ENCODE assay signal across 15 cellular contexts in genomic region chr2:216064014-216064630, GRCh38. TPM values are rescaled to one million over a fixed set of nuclear protein-coding genes. Genes with fewer than 3 reads are reported as not detected.
DNase-seq lines count a peak whose midpoint lies in the region; ATAC-seq and TF ChIP-seq lines count a peak whose summit lies in the region.
"Had no signal": no experiment of that assay in that cellular context is flagged by ENCODE, and none has a peak within 500 bp of the region (broad histone marks: within the 10 kb centered on the region; RNA-seq: fewer than 3 reads in every experiment).

No MANE protein-coding gene starts in this region.

- peaks cover 10% of the 10 kb centered on the region for H3K4me1 Mint-ChIP-seq in stimulated activated naive CD8-positive, alpha-beta T cell treated with anti-CD3 and anti-CD28 coated beads, Interleukin-15, amount 100 ng/mL, for 72 hours
- H3K4me1 Mint-ChIP-seq: memory B cell had no signal

- in situ Hi-C loops in HAP-1 (cut with MboI; ENCODE audit: low sequenced_read_pairs), result no loop called here

- H3K36me3 ChIP-seq in left lung (peaks cover 0 to 40% of the 10 kb centered on the region in 2 donors), HAP-1 (replicated peaks) (peaks cover 18% of the 10 kb centered on the region)
- H3K36me3 ChIP-seq: pancreas had no signal

- H3K9me3 Mint-ChIP-seq in stimulated activated naive CD8-positive, alpha-beta T cell treated with anti-CD3 and anti-CD28 coated beads, Interleukin-15, amount 100 ng/mL, for 72 hours, result no peaks in the 10 kb centered on the region
- H3K9me3 Mint-ChIP-seq: CD8-positive, alpha-beta T cell; memory B cell had no signal

- H3K9me3 ChIP-seq in left lung (no peaks in the 10 kb centered on the region), HAP-1 (no peaks in the 10 kb centered on the region)
- H3K9me3 ChIP-seq: pancreas had no signal

- no peak overlapping the region for H3K4me3 Mint-ChIP-seq in stimulated activated naive CD8-positive, alpha-beta T cell treated with anti-CD3 and anti-CD28 coated beads, Interleukin-15, amount 100 ng/mL, for 72 hours
- H3K4me3 Mint-ChIP-seq: CD8-positive, alpha-beta T cell; memory B cell had no signal

- no peak overlapping the region for H3K27ac Mint-ChIP-seq in stimulated activated naive CD8-positive, alpha-beta T cell treated with anti-CD3 and anti-CD28 coated beads, Interleukin-15, amount 100 ng/mL, for 72 hours
- H3K27ac Mint-ChIP-seq: CD8-positive, alpha-beta T cell; memory B cell had no signal

- H3K27me3 ChIP-seq in left lung, result no peaks in the 10 kb centered on the region
- H3K27me3 ChIP-seq in HAP-1 (ENCODE audit: low read depth), result no peaks in the 10 kb centered on the region
- H3K27me3 ChIP-seq: pancreas had no signal

- H3K4me3 ChIP-seq in AG10803 (ENCODE audit: low read length) (no peak overlapping the region), left lung (no peak overlapping the region), HAP-1 (no peak overlapping the region)
- H3K4me3 ChIP-seq: pancreas had no signal

- H3K27me3 Mint-ChIP-seq in stimulated activated naive CD8-positive, alpha-beta T cell treated with anti-CD3 and anti-CD28 coated beads, Interleukin-15, amount 100 ng/mL, for 72 hours, result no peaks in the 10 kb centered on the region
- H3K27me3 Mint-ChIP-seq: memory B cell had no signal

- H3K27ac ChIP-seq in VCaP, result no peak overlapping the region
- H3K27ac ChIP-seq in left lung, result no peak overlapping the region
- H3K27ac ChIP-seq: KMS-11, pancreas had no signal

- ATAC-seq in left lung, result peak; percentile 62
- ATAC-seq in stimulated activated naive CD8-positive, alpha-beta T cell treated with anti-CD3 and anti-CD28 coated beads, Interleukin-15, amount 100 ng/mL, for 72 hours, result no peak
- ATAC-seq: CD8-positive, alpha-beta T cell; pancreas had no signal

- H3K4me1 ChIP-seq in left lung (no peaks in the 10 kb centered on the region), HAP-1 (no peaks in the 10 kb centered on the region)
- H3K4me1 ChIP-seq: pancreas had no signal

- peak; percentile 58 for DNase-seq in AG10803 (ENCODE audit: low read depth)
- DNase-seq in GM10266 (ENCODE audit: extremely low spot score), result no peak
- no peak for DNase-seq in left lung
- no peak for DNase-seq in OCI-M2 (lab: John Stamatoyannopoulos, UW; ENCODE audit: unreplicated experiment)
- DNase-seq in stimulated activated naive CD8-positive, alpha-beta T cell treated with anti-CD3 and anti-CD28 coated beads, Interleukin-15, amount 100 ng/mL, for 72 hours, result no peak
- DNase-seq in HAP-1 (ENCODE audit: low spot score in 2 of 2), result no peak
- DNase-seq in NCI-H187 treated with DMSO at 0.1 percent for 48 hours (lab: John Stamatoyannopoulos, UW), result no peak
- DNase-seq: CD8-positive, alpha-beta T cell; head of caudate nucleus; NCI-H2171 treated with DMSO at 0.1 percent for 48 hours; pancreas; RPMI8226 had no signal

- intact Hi-C loops in left lung (cut with DNase I), result no loop called here

- no peak for TF ChIP-seq CTCF in AG10803 (conservative IDR thresholded peaks at IDR 0.05; ENCODE audit: low read length)
- TF ChIP-seq CTCF in GM10266 (IDR thresholded peaks at IDR 0.05; ENCODE audit: control insufficient read depth, insufficient read depth, low read depth, missing control alignments), result peak; percentile 27
- TF ChIP-seq CTCF in VCaP (conservative IDR thresholded peaks at IDR 0.05), result peak; percentile 48
- TF ChIP-seq CTCF in left lung (IDR thresholded peaks at IDR 0.05), result no peak

RNA-seq across cellular contexts. Expression of gene PECR, which starts 17.5 kb away (rescaled TPM):
- total RNA-seq in left lung, result 10 to 100 TPM; 13.4 to 17.3 TPM

RNA-seq across cellular contexts. Expression of gene TMEM169, which starts 17.6 kb away (rescaled TPM):
- total RNA-seq in left lung, result 1 to 10 TPM; 1.5 to 1.8 TPM
- total RNA-seq: CD8-positive, alpha-beta T cell had no signal

RNA-seq across cellular contexts. Expression of gene XRCC5, which starts 45.0 kb away (rescaled TPM):
- 100 to 1,000 TPM; 212 to 251 TPM for total RNA-seq in left lung

RNA-seq across cellular contexts. Expression of gene MREG, which starts 50.8 kb away (rescaled TPM):
- 10 to 100 TPM; 13.9 to 17.1 TPM for total RNA-seq in left lung

Comparison
In these comparisons a context has a peak if more than half of its experiments do, and no peak if none do; other contexts are left out.
1. CTCF ChIP-seq: peak in GM10266 (single experiment) and VCaP (single experiment); none in AG10803 (single experiment) and left lung (0 of 2).